17 cellular contexts compared by ENCODE assay signal in genomic region chr6:39733704-39734103, GRCh38. TPM values are rescaled to one million over a fixed set of nuclear protein-coding genes. Genes with fewer than 3 reads are reported as not detected.
DNase-seq lines count a peak whose midpoint lies in the region; ATAC-seq and TF ChIP-seq lines count a peak whose summit lies in the region.
"Had no signal": no experiment of that assay in that cellular context is flagged by ENCODE, and none has a peak within 500 bp of the region (broad histone marks: within the 10 kb centered on the region; RNA-seq: fewer than 3 reads in every experiment).

No MANE protein-coding gene starts in this region.

- POLR2A ChIA-PET in activated CD4-positive, alpha-beta T cell treated with anti-CD3 and anti-CD28 coated beads, Interleukin-2, amount 10 ng/mL, durations not matched to agents 7 days and 5 days (lab: Charles Lee): no interaction called here
- POLR2A ChIA-PET in T-cell (lab: Charles Lee): no interaction called here

- WGBS in H9 (ENCODE audit: extremely low coverage, insufficient read length, low lambda C conversion rate): no CpG with 5 or more reads among the region's 2 CpGs
- 56% methylated on average over 1 of the region's 2 CpGs for WGBS in HUES64

- H3K79me1 ChIP-seq in H9 (ENCODE audit: insufficient read depth, low read depth, low read length, poor library complexity, severe bottlenecking): no peaks in the 10 kb centered on the region

- H3T11ph ChIP-seq in H9 (ENCODE audit: low read length): no peak overlapping the region

- H4K5ac ChIP-seq in H9 (ENCODE audit: insufficient read length, low read depth, low read length): no peak overlapping the region

- H3K4me3 ChIP-seq in HUES64 (ENCODE audit: low read length): no peak overlapping the region
- no peak overlapping the region for H3K4me3 ChIP-seq in iPS-15b (ENCODE audit: low read depth, low read length)
- H3K4me3 ChIP-seq: GM23248 had no signal

- H2BK5ac ChIP-seq in H9 (ENCODE audit: insufficient read length, low read length): no peak overlapping the region

- no peak overlapping the region for H3K56ac ChIP-seq in H9 (ENCODE audit: insufficient read length, low read depth, low read length)

- H3K9me3 Mint-ChIP-seq in H9: peaks cover 27 to 30% of the 10 kb centered on the region in 2 experiments
- H3K9me3 Mint-ChIP-seq in nephron progenitor cell: peaks cover 27% of the 10 kb centered on the region
- H3K9me3 Mint-ChIP-seq in activated CD4-positive, alpha-beta T cell treated with anti-CD3 and anti-CD28 coated beads, Interleukin-2, amount 10 ng/mL, durations not matched to agents 7 days and 5 days: no peaks in the 10 kb centered on the region
- H3K9me3 Mint-ChIP-seq in T-cell: peaks cover 3 to 5% (median 3%) of the 10 kb centered on the region in 3 donors

- peak overlapping the region; percentile 8 to 94 (median 29); a peak in 4 of 7 replicates for H3K27ac Mint-ChIP-seq in H9
- peak overlapping the region; percentile 91 for H3K27ac Mint-ChIP-seq in nephron progenitor cell
- H3K27ac Mint-ChIP-seq in activated CD4-positive, alpha-beta T cell treated with anti-CD3 and anti-CD28 coated beads, Interleukin-2, amount 10 ng/mL, durations not matched to agents 7 days and 5 days: no peak overlapping the region
- no peak overlapping the region for H3K27ac Mint-ChIP-seq in T-cell
- H3K27ac Mint-ChIP-seq: CD4-positive, alpha-beta memory T cell had no signal

- H4K8ac ChIP-seq in H9 (replicated peaks; ENCODE audit: insufficient read length, low read depth, low read length): no peak overlapping the region

- H3K27me3 ChIP-seq in H9 (ENCODE audit: insufficient read depth, low read length): no peaks in the 10 kb centered on the region
- no peaks in the 10 kb centered on the region for H3K27me3 ChIP-seq in HUES64 (ENCODE audit: insufficient read depth, low read length)
- no peaks in the 10 kb centered on the region for H3K27me3 ChIP-seq in iPS-15b (ENCODE audit: control insufficient read depth, insufficient read depth, low read length)

- H3K27me3 Mint-ChIP-seq in H9 (ENCODE audit: low read depth): peaks cover 2% of the 10 kb centered on the region
- peaks cover 2% of the 10 kb centered on the region for H3K27me3 Mint-ChIP-seq in nephron progenitor cell (ENCODE audit: low read depth, poor library complexity)
- peaks cover 10% of the 10 kb centered on the region for H3K27me3 Mint-ChIP-seq in activated CD4-positive, alpha-beta T cell treated with anti-CD3 and anti-CD28 coated beads, Interleukin-2, amount 10 ng/mL, durations not matched to agents 7 days and 5 days
- H3K27me3 Mint-ChIP-seq in T-cell: peaks cover 26 to 28% of the 10 kb centered on the region in 2 donors

- peaks cover 29 to 38% of the 10 kb centered on the region in 2 experiments for H3K4me1 Mint-ChIP-seq in H9
- H3K4me1 Mint-ChIP-seq in nephron progenitor cell: peaks cover 25% of the 10 kb centered on the region
- no peaks in the 10 kb centered on the region for H3K4me1 Mint-ChIP-seq in activated CD4-positive, alpha-beta T cell treated with anti-CD3 and anti-CD28 coated beads, Interleukin-2, amount 10 ng/mL, durations not matched to agents 7 days and 5 days
- H3K4me1 Mint-ChIP-seq in T-cell: no peaks in the 10 kb centered on the region
- H3K4me1 Mint-ChIP-seq: CD4-positive, alpha-beta memory T cell had no signal

- no peak overlapping the region for H2BK20ac ChIP-seq in H9 (ENCODE audit: low read depth, low read length, poor library complexity, severe bottlenecking)

- H3K4ac ChIP-seq in H9 (ENCODE audit: low read depth, low read length): no peak overlapping the region

- H3K36me3 ChIP-seq in HUES64 (ENCODE audit: insufficient read depth, low read length): no peaks in the 10 kb centered on the region
- H3K36me3 ChIP-seq in iPS-15b (ENCODE audit: control insufficient read depth, insufficient read depth, low read length): no peaks in the 10 kb centered on the region

- no peak overlapping the region for H4K91ac ChIP-seq in H9 (ENCODE audit: insufficient read length, low read depth, low read length)

- H2AFZ ChIP-seq in H9 (ENCODE audit: low read length): no peak overlapping the region
- H2AFZ ChIP-seq: GM23248 had no signal

- H3K36me3 Mint-ChIP-seq in H9 (ENCODE audit: insufficient read depth in 1 of 3, low read depth in 3 of 3) (peaks cover 10 to 24% (median 12%) of the 10 kb centered on the region in 3 experiments), nephron progenitor cell (ENCODE audit: low read depth) (no peaks in the 10 kb centered on the region), T-cell (no peaks in the 10 kb centered on the region)
- no peaks in the 10 kb centered on the region for H3K36me3 Mint-ChIP-seq in activated CD4-positive, alpha-beta T cell treated with anti-CD3 and anti-CD28 coated beads, Interleukin-2, amount 10 ng/mL, durations not matched to agents 7 days and 5 days (ENCODE audit: low read depth)
- H3K36me3 Mint-ChIP-seq: CD4-positive, alpha-beta memory T cell had no signal

- H3K9me3 ChIP-seq in H9 (ENCODE audit: control insufficient read depth, low read depth, low read length) (no peaks in the 10 kb centered on the region), HUES64 (ENCODE audit: insufficient read depth, low read depth, low read length) (peaks cover 10% of the 10 kb centered on the region; the same call in 1 of the 2 replicates), iPS-15b (ENCODE audit: control insufficient read depth, insufficient read depth, low read length) (peaks cover 5% of the 10 kb centered on the region)

- H2BK15ac ChIP-seq in H9 (ENCODE audit: low read depth, low read length): no peak overlapping the region

- TF ChIP-seq CTCF in H9 (conservative IDR thresholded peaks at IDR 0.05) (no peak), nephron progenitor cell (IDR thresholded peaks at IDR 0.05) (no peak)

- no peak overlapping the region for H2AK5ac ChIP-seq in H9 (ENCODE audit: insufficient read length, low read length)

- H3K4me3 Mint-ChIP-seq in H9 (peak overlapping the region in 1 of 2 experiments; percentile 49; a peak in 2 of 5 replicates), nephron progenitor cell (peak overlapping the region; percentile 5), T-cell (no peak overlapping the region)
- H3K4me3 Mint-ChIP-seq in activated CD4-positive, alpha-beta T cell treated with anti-CD3 and anti-CD28 coated beads, Interleukin-2, amount 10 ng/mL, durations not matched to agents 7 days and 5 days: no peak overlapping the region
- H3K4me3 Mint-ChIP-seq: CD4-positive, alpha-beta memory T cell had no signal

- ATAC-seq in T-cell (replicated peaks in 1 of 4) (no peak), HG02571 (IDR thresholded peaks at IDR 0.05; ENCODE audit: unreplicated experiment) (no peak)

- H2BK12ac ChIP-seq in H9 (ENCODE audit: insufficient read length, low read depth, low read length): no peak overlapping the region

- no peaks in the 10 kb centered on the region for H3K23me2 ChIP-seq in H9 (ENCODE audit: insufficient read length, low read depth, low read length, poor library complexity, severe bottlenecking)

- H2BK120ac ChIP-seq in H9 (ENCODE audit: low read depth, low read length, poor library complexity, severe bottlenecking): no peak overlapping the region

- H3K23ac ChIP-seq in H9 (ENCODE audit: insufficient read length, low read depth, low read length): no peak overlapping the region

- H3K79me2 ChIP-seq in H9 (ENCODE audit: insufficient read depth, low read length): no peaks in the 10 kb centered on the region

- H3K4me2 ChIP-seq in H9 (ENCODE audit: insufficient read depth, insufficient read length, low read length): no peak overlapping the region

- CTCF ChIA-PET in activated CD4-positive, alpha-beta T cell treated with anti-CD3 and anti-CD28 coated beads, Interleukin-2, amount 10 ng/mL, durations not matched to agents 7 days and 5 days (lab: Charles Lee): interaction anchor here (1.2 kb wide), 1 partner anchor 14 kb away, joined by 3 read pairs; no protein-coding TSS in a partner anchor
- CTCF ChIA-PET in T-cell (lab: Charles Lee): no interaction called here

- H3K4me1 ChIP-seq in H9 (ENCODE audit: insufficient read depth, low read length) (peaks cover 10% of the 10 kb centered on the region; the same call in 1 of the 2 replicates), HUES64 (ENCODE audit: insufficient read depth, low read length) (peaks cover 33% of the 10 kb centered on the region), iPS-15b (ENCODE audit: control insufficient read depth, insufficient read depth, low read length) (peaks cover 22% of the 10 kb centered on the region)

- no peak overlapping the region for H3K27ac ChIP-seq in H9 (ENCODE audit: insufficient read length, low read depth, low read length)
- peak overlapping the region; percentile 26; the same call in 1 of the 2 replicates for H3K27ac ChIP-seq in HUES64 (ENCODE audit: low read depth, low read length)
- H3K27ac ChIP-seq: GM23248 had no signal

- no peak for DNase-seq in H9
- DNase-seq in nephron progenitor cell: no peak
- no peak for DNase-seq in activated CD4-positive, alpha-beta T cell treated with anti-CD3 and anti-CD28 coated beads, Interleukin-2, amount 10 ng/mL, durations not matched to agents 7 days and 5 days
- DNase-seq in T-cell: no peak
- no peak for DNase-seq in NCI-H1048 (lab: John Stamatoyannopoulos, UW)
- DNase-seq: C1 segment of cervical spinal cord; Calu3; CD4-positive, alpha-beta memory T cell; COR-L47; DMS53; DMS79 treated with DMSO at 0.1 percent for 48 hours; GM23248; HCEC 1CT had no signal

- H3K9ac ChIP-seq in H9 (ENCODE audit: extremely low read depth, insufficient read length, low read length) (no peak overlapping the region), HUES64 (ENCODE audit: low read depth, low read length) (no peak overlapping the region), iPS-15b (ENCODE audit: low read depth, low read length) (peak overlapping the region; percentile 3)
- H3K9ac ChIP-seq: GM23248 had no signal

- H4K20me1 ChIP-seq in H9 (ENCODE audit: control insufficient read depth, insufficient read depth, insufficient read length): no peaks in the 10 kb centered on the region

- no peak overlapping the region for H3K18ac ChIP-seq in H9 (ENCODE audit: insufficient read length, low read depth, low read length)

- H3K14ac ChIP-seq in H9 (ENCODE audit: insufficient read depth, low read length): no peak overlapping the region

RNA-seq across cellular contexts. Expression of gene KIF6, which starts 8.5 kb away (rescaled TPM):
- total RNA-seq in H9 (2021): 0.63 and 0.88 TPM in 2 replicates
- 1.2 TPM for polyA plus RNA-seq in HUES64 (2013, experiment 1 of 2)
- polyA plus RNA-seq in HUES64 (2013, experiment 2 of 2): 0.76 TPM
- total RNA-seq in activated CD4-positive, alpha-beta T cell treated with anti-CD3 and anti-CD28 coated beads, Interleukin-2, amount 10 ng/mL, durations not matched to agents 7 days and 5 days: not detected
- total RNA-seq in T-cell: under 1 TPM in 1 of 5 donors, not detected in 4; 0.53 TPM
- total RNA-seq: CD4-positive, alpha-beta memory T cell had no signal
- polyA plus RNA-seq: CD4-positive, alpha-beta memory T cell had no signal

RNA-seq across cellular contexts. Expression of gene DAAM2, which starts 58.5 kb away (rescaled TPM):
- total RNA-seq in H9 (2021) (1.0 and 1.1 TPM in 2 replicates), T-cell (under 1 TPM in 2 of 5 donors, not detected in 3; 0.03 to 0.07 TPM)
- polyA plus RNA-seq in HUES64 (2013, experiment 1 of 2): 2.5 TPM
- 3.4 TPM for polyA plus RNA-seq in HUES64 (2013, experiment 2 of 2)
- total RNA-seq in activated CD4-positive, alpha-beta T cell treated with anti-CD3 and anti-CD28 coated beads, Interleukin-2, amount 10 ng/mL, durations not matched to agents 7 days and 5 days: not detected
- total RNA-seq: A172; Calu3; CD4-positive, alpha-beta memory T cell had no signal
- polyA plus RNA-seq: CD4-positive, alpha-beta memory T cell had no signal

Comparison
In these comparisons a context has a peak if more than half of its experiments do, and no peak if none do; other contexts are left out.
1. H3K27ac Mint-ChIP-seq: peak in H9 (3 of 3) and nephron progenitor cell (single experiment); none in activated CD4-positive, alpha-beta T cell treated with anti-CD3 and anti-CD28 coated beads, Interleukin-2, amount 10 ng/mL, durations not matched to agents 7 days and 5 days (single experiment) and T-cell (0 of 2).